Comparison of ENCODE assay signal across 35 cellular contexts in the genomic region with DNA sequence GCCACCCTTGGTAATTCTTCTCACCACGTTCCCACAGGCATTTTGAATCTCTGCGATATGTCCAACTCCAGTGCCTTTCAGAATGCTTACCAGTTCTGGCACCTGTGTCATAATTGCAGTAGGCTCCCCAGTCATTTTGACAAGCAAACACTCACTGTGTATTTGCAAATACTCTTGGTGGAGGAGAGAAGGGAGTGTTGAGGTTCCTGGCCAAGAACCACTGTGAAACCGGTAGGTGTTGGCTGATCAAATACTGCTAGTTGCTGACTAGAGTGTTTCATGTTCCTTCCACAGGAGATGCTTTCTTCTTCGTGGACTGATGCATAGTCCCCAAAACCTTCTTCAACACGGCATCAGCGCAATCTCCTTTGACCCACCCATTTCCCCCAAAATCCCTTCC. TPM values are rescaled to one million over a fixed set of nuclear protein-coding genes. Genes with fewer than 3 reads are reported as not detected.
"Had no signal": no experiment of that assay in that cellular context is flagged by ENCODE, and none has a peak within 500 bp of the region (broad histone marks: within the 10 kb centered on the region; RNA-seq: fewer than 3 reads in every experiment).

No MANE protein-coding gene starts in this region.

- H3K36me3 Mint-ChIP-seq: activated CD8-positive, alpha-beta memory T cell treated with anti-CD3 and anti-CD28 coated beads, Interleukin-2, amount 10 ng/mL, durations not matched to agents 7 days and 5 days; activated naive CD8-positive, alpha-beta T cell treated with anti-CD3 and anti-CD28 coated beads for 36 hours had no signal

- DNase-seq: activated B cell treated with CpG ODN at 0.5 μM for 24 hours; activated CD4-positive, alpha-beta memory T cell treated with anti-CD3 and anti-CD28 coated beads, Interleukin-2, amount 10 ng/mL, durations not matched to agents 7 days and 5 days; activated CD4-positive, alpha-beta T cell treated with anti-CD3 and anti-CD28 coated beads for 4 hours; activated CD4-positive, CD25-positive, alpha-beta regulatory T cell treated with anti-CD3 and anti-CD28 coated beads, Interleukin-2, amount 50 U/mL, for 72 hours; activated CD8-positive, alpha-beta memory T cell treated with anti-CD3 and anti-CD28 coated beads for 24 hours; activated CD8-positive, alpha-beta memory T cell treated with anti-CD3 and anti-CD28 coated beads, Interleukin-2, amount 10 ng/mL, durations not matched to agents 7 days and 5 days; activated CD8-positive, alpha-beta memory T cell treated with anti-CD3 and anti-CD28 coated beads, Interleukin-2, amount 50 U/mL, for 48 hours; activated effector memory CD4-positive, alpha-beta T cell treated with anti-CD3 and anti-CD28 coated beads, Interleukin-2, amount 50 U/mL, for 16 hours; activated naive CD4-positive, alpha-beta T cell; activated naive CD4-positive, alpha-beta T cell treated with anti-CD3 and anti-CD28 coated beads, Interleukin-2, amount 50 U/mL, for 16 hours; activated naive CD8-positive, alpha-beta T cell treated with anti-CD3 and anti-CD28 coated beads for 36 hours; activated T-cell treated with anti-CD3 and anti-CD28 coated beads, Interleukin-2, amount 50 U/mL, for 48 hours; amniotic stem cell; aorta; brain microvascular endothelial cell; central memory CD4-positive, alpha-beta T cell; Kasumi-1; KG1; MM.1S; MV-4-11; NCI-H1105; NCI-H1417 treated with DMSO at 0.1 percent for 48 hours; NCI-H187 treated with DMSO at 0.1 percent for 48 hours; NCI-H2171 treated with DMSO at 0.1 percent for 48 hours; NCI-H2227 treated with DMSO at 0.1 percent for 48 hours; NCI-H526 treated with DMSO at 0.1 percent for 48 hours; OCI-M1; Right ventricle myocardium superior; SW 1271; T-helper 1 cell; T-helper 2 cell; T-helper 9 cell had no signal

- ATAC-seq: activated CD8-positive, alpha-beta memory T cell treated with anti-CD3 and anti-CD28 coated beads, Interleukin-2, amount 10 ng/mL, durations not matched to agents 7 days and 5 days; activated T-helper 17 cell treated with anti-CD3 and anti-CD28 coated beads, Interleukin-2, amount 50 U/mL, for 72 hours had no signal

- H3K9me3 Mint-ChIP-seq: activated B cell treated with CpG ODN at 0.5 μM for 24 hours; activated CD4-positive, alpha-beta memory T cell treated with anti-CD3 and anti-CD28 coated beads, Interleukin-2, amount 10 ng/mL, durations not matched to agents 7 days and 5 days; activated T-helper 17 cell treated with anti-CD3 and anti-CD28 coated beads, Interleukin-2, amount 50 U/mL, for 72 hours had no signal

- H3K27ac Mint-ChIP-seq: activated B cell treated with CpG ODN at 0.5 μM for 24 hours; activated CD4-positive, alpha-beta memory T cell treated with anti-CD3 and anti-CD28 coated beads, Interleukin-2, amount 10 ng/mL, durations not matched to agents 7 days and 5 days; activated CD8-positive, alpha-beta memory T cell treated with anti-CD3 and anti-CD28 coated beads, Interleukin-2, amount 10 ng/mL, durations not matched to agents 7 days and 5 days; activated naive CD8-positive, alpha-beta T cell treated with anti-CD3 and anti-CD28 coated beads for 36 hours; activated T-helper 17 cell treated with anti-CD3 and anti-CD28 coated beads, Interleukin-2, amount 50 U/mL, for 72 hours had no signal

- H3K4me3 Mint-ChIP-seq: activated B cell treated with CpG ODN at 0.5 μM for 24 hours; activated CD4-positive, alpha-beta memory T cell treated with anti-CD3 and anti-CD28 coated beads, Interleukin-2, amount 10 ng/mL, durations not matched to agents 7 days and 5 days; activated CD8-positive, alpha-beta memory T cell treated with anti-CD3 and anti-CD28 coated beads, Interleukin-2, amount 10 ng/mL, durations not matched to agents 7 days and 5 days; activated naive CD8-positive, alpha-beta T cell treated with anti-CD3 and anti-CD28 coated beads for 36 hours; activated T-helper 17 cell treated with anti-CD3 and anti-CD28 coated beads, Interleukin-2, amount 50 U/mL, for 72 hours had no signal

- H3K27me3 Mint-ChIP-seq: activated B cell treated with CpG ODN at 0.5 μM for 24 hours; activated CD4-positive, alpha-beta memory T cell treated with anti-CD3 and anti-CD28 coated beads, Interleukin-2, amount 10 ng/mL, durations not matched to agents 7 days and 5 days; activated CD8-positive, alpha-beta memory T cell treated with anti-CD3 and anti-CD28 coated beads, Interleukin-2, amount 10 ng/mL, durations not matched to agents 7 days and 5 days; activated naive CD8-positive, alpha-beta T cell treated with anti-CD3 and anti-CD28 coated beads for 36 hours; activated T-helper 17 cell treated with anti-CD3 and anti-CD28 coated beads, Interleukin-2, amount 50 U/mL, for 72 hours had no signal

- H3K36me3 ChIP-seq: brain microvascular endothelial cell had no signal

- H3K27ac ChIP-seq: brain microvascular endothelial cell, VCaP had no signal

- H3K27me3 ChIP-seq: brain microvascular endothelial cell had no signal

- H3K4me1 Mint-ChIP-seq: activated B cell treated with CpG ODN at 0.5 μM for 24 hours; activated CD4-positive, alpha-beta memory T cell treated with anti-CD3 and anti-CD28 coated beads, Interleukin-2, amount 10 ng/mL, durations not matched to agents 7 days and 5 days; activated CD8-positive, alpha-beta memory T cell treated with anti-CD3 and anti-CD28 coated beads, Interleukin-2, amount 10 ng/mL, durations not matched to agents 7 days and 5 days; activated naive CD8-positive, alpha-beta T cell treated with anti-CD3 and anti-CD28 coated beads for 36 hours; activated T-helper 17 cell treated with anti-CD3 and anti-CD28 coated beads, Interleukin-2, amount 50 U/mL, for 72 hours had no signal

RNA-seq across cellular contexts. Expression of a gene that starts 16.0 kb away (rescaled TPM):
- total RNA-seq: activated CD4-positive, alpha-beta memory T cell treated with anti-CD3 and anti-CD28 coated beads, Interleukin-2, amount 10 ng/mL, durations not matched to agents 7 days and 5 days; activated CD8-positive, alpha-beta memory T cell treated with anti-CD3 and anti-CD28 coated beads, Interleukin-2, amount 10 ng/mL, durations not matched to agents 7 days and 5 days; activated naive CD8-positive, alpha-beta T cell treated with anti-CD3 and anti-CD28 coated beads for 36 hours; activated T-helper 17 cell treated with anti-CD3 and anti-CD28 coated beads, Interleukin-2, amount 50 U/mL, for 72 hours; NCI-H460 had no signal
